In genomic region chr2:23476786-23477185, GRCh38 we compare ENCODE assay signal across 21 cellular contexts.
DNase-seq lines count a peak whose midpoint lies in the region; ATAC-seq and TF ChIP-seq lines count a peak whose summit lies in the region.
"Had no signal": no experiment of that assay in that cellular context is flagged by ENCODE, and none has a peak within 500 bp of the region (broad histone marks: within the 10 kb centered on the region; RNA-seq: fewer than 3 reads in every experiment).

No MANE protein-coding gene starts in this region.

- H3K27ac ChIP-seq in HEK293 (ENCODE audit: extremely low read depth, low read depth, low read length) (no peak overlapping the region), RWPE1 (peak overlapping the region; percentile 13; the same call in 1 of the 2 replicates)
- H3K27ac ChIP-seq: C4-2B had no signal

- no peaks in the 10 kb centered on the region for H3K9me3 ChIP-seq in HEK293 (ENCODE audit: control insufficient read depth, insufficient read depth, low read depth, low read length)
- H3K9me3 ChIP-seq: Caco-2 had no signal

- ATAC-seq in sciatic nerve (no peak), GM19397 (IDR thresholded peaks at IDR 0.05; ENCODE audit: unreplicated experiment) (no peak)
- ATAC-seq: CD8-positive, alpha-beta T cell; GM12878 had no signal

- TF ChIP-seq CTCF in HEK293 (tag by site-specific recombination; IDR thresholded peaks at IDR 0.05), result no peak
- no peak for TF ChIP-seq CTCF in RWPE1 (conservative IDR thresholded peaks at IDR 0.05; ENCODE audit: low read depth)

- POLR2A ChIA-PET in HEK293 (lab: Yijun Ruan, JAX), result no interaction called here
- POLR2A ChIA-PET in RWPE1 (lab: Yijun Ruan, JAX; ENCODE audit: low non-redundant PET), result no interaction called here

- no peaks in the 10 kb centered on the region; the same call in 1 of the 2 replicates for H3K4me1 ChIP-seq in HEK293 (ENCODE audit: control insufficient read depth, insufficient read depth, low read length)

- intact Hi-C loops in sciatic nerve (cut with DNase I), result no loop called here

- CTCF ChIA-PET in HEK293 (lab: Yijun Ruan, JAX), result interaction anchor here (0.7 kb wide), 1 partner anchor 15 kb away, joined by 3 read pairs; no protein-coding TSS in a partner anchor
- CTCF ChIA-PET in RWPE1 (lab: Yijun Ruan, JAX), result interaction anchor here (0.6 kb wide), 1 partner anchor 24 kb away, joined by 3 read pairs; no protein-coding TSS in a partner anchor

- no peak overlapping the region for H3K4me3 ChIP-seq in HEK293 (ENCODE audit: low read depth, low read length)
- H3K4me3 ChIP-seq: GM12878 had no signal

- H3K36me3 ChIP-seq in HEK293 (ENCODE audit: control insufficient read depth in 2 of 2, insufficient read depth in 1 of 2, low read length in 2 of 2), result no peaks in the 10 kb centered on the region

- no peak for DNase-seq in RWPE1 (ENCODE audit: low spot score)
- DNase-seq in mesenteric fat pad (ENCODE audit: low spot score), result peak; percentile 41
- peak; percentile 35 for DNase-seq in sciatic nerve (ENCODE audit: low spot score)
- no peak for DNase-seq in activated CD8-positive, alpha-beta memory T cell treated with anti-CD3 and anti-CD28 coated beads, Interleukin-2, amount 50 U/mL, for 48 hours
- DNase-seq in NCI-H774 (lab: John Stamatoyannopoulos, UW), result no peak
- DNase-seq: Caco-2; CD8-positive, alpha-beta T cell; GDM1; KG1; MM.1S; NCI-H1417; NCI-H1694; NCI-H2029 treated with DMSO at 0.1 percent for 48 hours; NCI-H446 treated with DMSO at 0.1 percent for 48 hours; NCI-H526; RPMI8226; SHP77 had no signal

TF ChIP-seq in HEK293, 187 proteins besides CTCF, POLR2A, EP300 and RAD21:
- TF ChIP-seq ZNF223 (tag by site-specific recombination; IDR thresholded peaks at IDR 0.05), result no peak
- TF ChIP-seq ZBTB17 (tag by site-specific recombination; IDR thresholded peaks at IDR 0.05), result peak; percentile 58; the same call in 1 of the 2 replicates

Comparison
In these comparisons a context has a peak if more than half of its experiments do, and no peak if none do; other contexts are left out.
1. DNase-seq: peak in mesenteric fat pad (single experiment) and sciatic nerve (single experiment); none in RWPE1 (single experiment), activated CD8-positive, alpha-beta memory T cell treated with anti-CD3 and anti-CD28 coated beads, Interleukin-2, amount 50 U/mL, for 48 hours (single experiment) and NCI-H774 (single experiment).